8 cellular contexts compared by ENCODE assay signal in the genomic region with DNA sequence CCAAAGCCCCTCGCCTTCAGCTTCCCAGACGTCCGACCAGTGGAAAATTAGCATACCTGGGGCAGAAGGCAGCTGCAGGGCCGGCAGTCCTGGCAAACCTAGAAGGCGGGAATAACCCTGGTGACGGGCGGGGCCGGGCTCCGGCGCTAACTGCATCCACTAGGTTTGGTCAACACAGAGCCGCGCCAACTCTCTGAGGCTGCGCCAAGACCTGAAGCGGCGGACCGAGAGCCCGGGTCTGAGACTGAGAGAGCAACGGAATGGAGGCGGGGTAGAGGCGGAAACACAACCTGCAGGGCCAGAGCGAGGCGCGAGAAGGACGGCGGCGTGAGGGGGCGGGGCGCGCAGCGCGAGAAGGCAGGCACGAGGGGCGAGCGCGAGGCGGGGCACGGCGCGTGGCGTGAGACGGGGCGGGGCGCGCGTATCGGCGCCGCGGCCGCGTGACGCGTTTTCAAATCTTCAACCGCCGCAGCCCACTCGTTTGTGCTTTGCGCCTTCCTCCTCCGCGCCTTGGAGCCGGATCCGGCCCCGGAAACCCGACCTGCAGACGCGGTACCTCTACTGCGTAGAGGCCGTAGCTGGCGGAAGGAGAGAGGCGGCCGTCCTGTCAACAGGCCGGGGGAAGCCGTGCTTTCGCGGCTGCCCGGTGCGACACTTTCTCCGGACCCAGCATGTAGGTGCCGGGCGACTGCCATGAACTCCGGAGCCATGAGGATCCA. TPM values are rescaled to one million over a fixed set of nuclear protein-coding genes. Genes with fewer than 3 reads are reported as not detected.
DNase-seq lines count a peak whose midpoint lies in the region; ATAC-seq and TF ChIP-seq lines count a peak whose summit lies in the region.

A gene with protein sequence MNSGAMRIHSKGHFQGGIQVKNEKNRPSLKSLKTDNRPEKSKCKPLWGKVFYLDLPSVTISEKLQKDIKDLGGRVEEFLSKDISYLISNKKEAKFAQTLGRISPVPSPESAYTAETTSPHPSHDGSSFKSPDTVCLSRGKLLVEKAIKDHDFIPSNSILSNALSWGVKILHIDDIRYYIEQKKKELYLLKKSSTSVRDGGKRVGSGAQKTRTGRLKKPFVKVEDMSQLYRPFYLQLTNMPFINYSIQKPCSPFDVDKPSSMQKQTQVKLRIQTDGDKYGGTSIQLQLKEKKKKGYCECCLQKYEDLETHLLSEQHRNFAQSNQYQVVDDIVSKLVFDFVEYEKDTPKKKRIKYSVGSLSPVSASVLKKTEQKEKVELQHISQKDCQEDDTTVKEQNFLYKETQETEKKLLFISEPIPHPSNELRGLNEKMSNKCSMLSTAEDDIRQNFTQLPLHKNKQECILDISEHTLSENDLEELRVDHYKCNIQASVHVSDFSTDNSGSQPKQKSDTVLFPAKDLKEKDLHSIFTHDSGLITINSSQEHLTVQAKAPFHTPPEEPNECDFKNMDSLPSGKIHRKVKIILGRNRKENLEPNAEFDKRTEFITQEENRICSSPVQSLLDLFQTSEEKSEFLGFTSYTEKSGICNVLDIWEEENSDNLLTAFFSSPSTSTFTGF (plus strand): TSS at position 454 of the 719 bp plus-strand sequence. CDS start 240 bp downstream, at position 694.
A gene with protein sequence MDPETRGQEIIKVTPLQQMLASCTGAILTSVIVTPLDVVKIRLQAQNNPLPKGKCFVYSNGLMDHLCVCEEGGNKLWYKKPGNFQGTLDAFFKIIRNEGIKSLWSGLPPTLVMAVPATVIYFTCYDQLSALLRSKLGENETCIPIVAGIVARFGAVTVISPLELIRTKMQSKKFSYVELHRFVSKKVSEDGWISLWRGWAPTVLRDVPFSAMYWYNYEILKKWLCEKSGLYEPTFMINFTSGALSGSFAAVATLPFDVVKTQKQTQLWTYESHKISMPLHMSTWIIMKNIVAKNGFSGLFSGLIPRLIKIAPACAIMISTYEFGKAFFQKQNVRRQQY (minus strand): TSS at position 321 of the 719 bp plus-strand sequence. CDS start 17,633 bp downstream, outside the sequence.

- peak within 1 kb of the TSS; percentile 82 to 99 (median 95) for H3K4me3 Mint-ChIP-seq in IgD-negative memory B cell

- H3K27me3 ChIP-seq in mononuclear cell (ENCODE audit: insufficient read depth, low read length) = no peaks in the 10 kb centered on the region

- H3K4me1 ChIP-seq in mononuclear cell (ENCODE audit: insufficient read depth, low read length) = peaks cover 45% of the 10 kb centered on the region

- no peaks in the 10 kb centered on the region for H3K27me3 Mint-ChIP-seq in IgD-negative memory B cell

- H3K4me3 ChIP-seq in epithelial cell of esophagus (ENCODE audit: low read length) (peak within 1 kb of the TSS; percentile 79), mononuclear cell (ENCODE audit: low read length) (peak within 1 kb of the TSS; percentile 90)

- peak; percentile 91 for DNase-seq in DMS153 (lab: John Stamatoyannopoulos, UW)
- peak; percentile 99 for DNase-seq in OCI-M1 (lab: John Stamatoyannopoulos, UW)
- peak; percentile 92 for DNase-seq in activated T-cell treated with anti-CD3 and anti-CD28 coated beads for 24 hours (ENCODE audit: low read depth)
- DNase-seq in epithelial cell of esophagus (ENCODE audit: low read depth) = peak; percentile 97
- DNase-seq in stimulated activated CD8-positive, alpha-beta memory T cell treated with anti-CD3 and anti-CD28 coated beads, Interleukin-2, amount 100 ng/mL, for 48 hours (ENCODE audit: low read depth in 2 of 2) = peak; percentile 96

- TF ChIP-seq CTCF in epithelial cell of esophagus (IDR thresholded peaks at IDR 0.05; ENCODE audit: insufficient read depth, low read depth, low read length, missing control alignments) = no peak

- ATAC-seq in GM21576 (IDR thresholded peaks at IDR 0.05; ENCODE audit: unreplicated experiment) = peak; percentile 87

- peaks cover 24 to 39% (median 32%) of the 10 kb centered on the region in 3 donors for H3K4me1 Mint-ChIP-seq in IgD-negative memory B cell

- peak within 1 kb of the TSS; percentile 98 to 99 (median 98) for H3K27ac Mint-ChIP-seq in IgD-negative memory B cell

- H3K9me3 Mint-ChIP-seq in IgD-negative memory B cell = peaks cover 0 to 4% (median under 1%) of the 10 kb centered on the region in 3 donors

- H3K36me3 Mint-ChIP-seq in IgD-negative memory B cell = peaks cover 7% of the 10 kb centered on the region

- no peaks in the 10 kb centered on the region for H3K9me3 ChIP-seq in mononuclear cell (ENCODE audit: low read depth, low read length)

RNA-seq across cellular contexts. Expression of the first gene that starts in this region (rescaled TPM):
- polyA plus RNA-seq in IgD-negative memory B cell = 24.9 TPM
- total RNA-seq in mononuclear cell = 75.4 TPM

RNA-seq across cellular contexts. Expression of the second gene that starts in this region (rescaled TPM):
- polyA plus RNA-seq in IgD-negative memory B cell = 15.7 TPM
- 9.7 TPM for total RNA-seq in mononuclear cell

Comparison
In these comparisons a context has a peak if more than half of its experiments do, and no peak if none do; other contexts are left out.
1. Peak in every context shown above with its lines: DNase-seq, ATAC-seq and H3K4me3 ChIP-seq.